Comparison of ENCODE assay signal across 6 cellular contexts in the genomic region with DNA sequence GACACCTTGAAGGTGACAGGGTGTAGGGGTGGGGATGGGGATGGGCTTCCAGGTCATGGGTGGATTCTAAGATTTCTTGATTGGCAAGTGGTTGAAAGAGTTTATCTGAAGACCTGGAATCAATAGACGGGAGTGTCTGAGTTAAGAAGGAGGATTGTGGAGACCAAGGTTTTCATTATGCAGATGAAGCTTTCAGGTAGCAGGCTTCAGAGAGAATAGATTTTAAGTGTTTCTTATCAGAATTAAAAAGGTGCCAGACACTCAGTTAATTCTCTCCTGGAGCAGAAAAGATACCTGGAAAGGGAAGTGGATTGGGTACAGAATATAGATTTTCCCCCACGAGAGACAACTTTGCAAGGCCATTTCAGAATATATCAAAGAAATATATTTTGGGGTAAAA.
"Had no signal": no experiment of that assay in that cellular context is flagged by ENCODE, and none has a peak within 500 bp of the region (broad histone marks: within the 10 kb centered on the region; RNA-seq: fewer than 3 reads in every experiment).

No MANE protein-coding gene starts in this region.

- H3K9me3 Mint-ChIP-seq: GM23338, IgD-negative memory B cell had no signal

- DNase-seq: H9, HCEC 1CT, KBM-7 had no signal

- H3K36me3 Mint-ChIP-seq: IgD-negative memory B cell had no signal

- H3K4me3 Mint-ChIP-seq: GM23338, H9, IgD-negative memory B cell had no signal

- H3K4me3 ChIP-seq: GM23338 had no signal

- H3K27ac ChIP-seq: KMS-11 had no signal

- H2AFZ ChIP-seq: GM23338 had no signal

- H3K27ac Mint-ChIP-seq: GM23338, H9, IgD-negative memory B cell had no signal

- H3K4me1 Mint-ChIP-seq: IgD-negative memory B cell had no signal

- H3K4me2 ChIP-seq: GM23338, KMS-11 had no signal

- H3K9ac ChIP-seq: KMS-11 had no signal
